ENCODE assay signal across 14 cellular contexts in the genomic region with DNA sequence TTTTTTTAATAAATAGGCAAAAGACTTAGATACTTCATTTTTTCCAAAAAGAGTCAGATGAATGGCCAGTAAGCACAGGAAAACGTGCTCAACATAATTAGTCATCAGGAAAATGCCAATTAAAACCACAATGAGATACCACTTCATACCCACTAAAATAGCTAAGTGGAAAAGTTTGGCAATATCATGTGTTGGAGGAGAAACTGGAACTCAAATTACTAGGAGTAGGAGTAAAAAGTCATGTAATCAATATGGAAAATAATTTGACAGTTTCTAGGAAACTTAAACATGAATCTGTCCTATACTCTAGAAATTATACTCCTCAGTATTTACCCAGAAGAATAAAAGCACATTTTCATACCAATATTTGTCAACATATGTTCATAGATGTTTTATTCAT.
DNase-seq lines count a peak whose midpoint lies in the region; ATAC-seq and TF ChIP-seq lines count a peak whose summit lies in the region.
"Had no signal": no experiment of that assay in that cellular context is flagged by ENCODE, and none has a peak within 500 bp of the region (broad histone marks: within the 10 kb centered on the region; RNA-seq: fewer than 3 reads in every experiment).

No MANE protein-coding gene starts in this region.

- DNase-seq in AG10803 (ENCODE audit: low read depth) (peak; percentile 84), ELR (ENCODE audit: low read depth) (peak; percentile 77), fibroblast of the aortic adventitia (ENCODE audit: low read depth) (peak; percentile 30), D341Med (ENCODE audit: low spot score) (no peak), NCI-H1417 (lab: John Stamatoyannopoulos, UW) (no peak)
- DNase-seq in activated CD4-positive, alpha-beta memory T cell treated with anti-CD3 and anti-CD28 coated beads, Interleukin-2, amount 10 ng/mL, durations not matched to agents 7 days and 5 days, result no peak
- DNase-seq in effector CD4-positive, alpha-beta T cell, result no peak
- DNase-seq: aorta, mucosa of descending colon, NCI-H1694 treated with DMSO at 0.1 percent for 48 hours, retina, SK-N-SH had no signal

- peaks cover 75% of the 10 kb centered on the region for H3K4me1 Mint-ChIP-seq in activated CD4-positive, alpha-beta memory T cell treated with anti-CD3 and anti-CD28 coated beads, Interleukin-2, amount 10 ng/mL, durations not matched to agents 7 days and 5 days

- H3K27ac Mint-ChIP-seq in activated CD4-positive, alpha-beta memory T cell treated with anti-CD3 and anti-CD28 coated beads, Interleukin-2, amount 10 ng/mL, durations not matched to agents 7 days and 5 days, result peak overlapping the region; percentile 70

- H3K4me3 ChIP-seq in AG10803 (ENCODE audit: low read length), result no peak overlapping the region
- no peak overlapping the region for H3K4me3 ChIP-seq in fibroblast of the aortic adventitia (ENCODE audit: low read depth, low read length)
- H3K4me3 ChIP-seq: mucosa of descending colon, suprapubic skin had no signal

- no peak for ATAC-seq in HG02852 (IDR thresholded peaks at IDR 0.05; ENCODE audit: unreplicated experiment)
- ATAC-seq: mucosa of descending colon had no signal

- peaks cover 67% of the 10 kb centered on the region for H3K36me3 Mint-ChIP-seq in activated CD4-positive, alpha-beta memory T cell treated with anti-CD3 and anti-CD28 coated beads, Interleukin-2, amount 10 ng/mL, durations not matched to agents 7 days and 5 days (ENCODE audit: low read depth)

- CTCF ChIA-PET in activated CD4-positive, alpha-beta memory T cell treated with anti-CD3 and anti-CD28 coated beads, Interleukin-2, amount 10 ng/mL, durations not matched to agents 7 days and 5 days (lab: Charles Lee), result interaction anchor here (1.7 kb wide), 1 partner anchor 18 kb away, joined by 3 read pairs; no protein-coding TSS in a partner anchor

- no peaks in the 10 kb centered on the region for H3K27me3 Mint-ChIP-seq in activated CD4-positive, alpha-beta memory T cell treated with anti-CD3 and anti-CD28 coated beads, Interleukin-2, amount 10 ng/mL, durations not matched to agents 7 days and 5 days

- peak overlapping the region; percentile 69 for H3K4me3 Mint-ChIP-seq in activated CD4-positive, alpha-beta memory T cell treated with anti-CD3 and anti-CD28 coated beads, Interleukin-2, amount 10 ng/mL, durations not matched to agents 7 days and 5 days

- TF ChIP-seq CTCF in AG10803 (conservative IDR thresholded peaks at IDR 0.05; ENCODE audit: low read length) (no peak), fibroblast of the aortic adventitia (IDR thresholded peaks at IDR 0.05; ENCODE audit: insufficient read depth, low read length) (no peak)

- POLR2A ChIA-PET in activated CD4-positive, alpha-beta memory T cell treated with anti-CD3 and anti-CD28 coated beads, Interleukin-2, amount 10 ng/mL, durations not matched to agents 7 days and 5 days (lab: Charles Lee), result interaction anchor here (0.8 to 6.1 kb wide), 6 partner anchors 10 to 171 kb away, joined by 3 to 41 read pairs (median 12); no protein-coding TSS in a partner anchor

- H3K9me3 Mint-ChIP-seq in activated CD4-positive, alpha-beta memory T cell treated with anti-CD3 and anti-CD28 coated beads, Interleukin-2, amount 10 ng/mL, durations not matched to agents 7 days and 5 days, result peaks cover 7% of the 10 kb centered on the region

Comparison
In these comparisons a context has a peak if more than half of its experiments do, and no peak if none do; other contexts are left out.
1. DNase-seq: peak in AG10803 (single experiment), ELR (single experiment) and fibroblast of the aortic adventitia (single experiment); none in activated CD4-positive, alpha-beta memory T cell treated with anti-CD3 and anti-CD28 coated beads, Interleukin-2, amount 10 ng/mL, durations not matched to agents 7 days and 5 days (single experiment), effector CD4-positive, alpha-beta T cell (single experiment), D341Med (single experiment) and NCI-H1417 (0 of 3).